Comparison of ENCODE assay signal across 39 cellular contexts in genomic region chr4:179114615-179115014, GRCh38.
"Had no signal": no experiment of that assay in that cellular context is flagged by ENCODE, and none has a peak within 500 bp of the region (broad histone marks: within the 10 kb centered on the region; RNA-seq: fewer than 3 reads in every experiment).

No MANE protein-coding gene starts in this region.

- H3K4me3 ChIP-seq: adrenal gland, ascending aorta, body of pancreas, breast epithelium, cardiac muscle cell had no signal

- H3K4me1 ChIP-seq: adrenal gland, ascending aorta, body of pancreas, breast epithelium had no signal

- H3K27me3 Mint-ChIP-seq: activated naive CD4-positive, alpha-beta T cell treated with anti-CD3 and anti-CD28 coated beads, Interleukin-2, amount 10 ng/mL, durations not matched to agents 7 days and 5 days; activated naive CD4-positive, alpha-beta T cell treated with anti-CD3 and anti-CD28 coated beads, Interleukin-2, amount 50 U/mL, for 24 hours; activated naive CD8-positive, alpha-beta T cell; activated naive CD8-positive, alpha-beta T cell treated with anti-CD3 and anti-CD28 coated beads for 36 hours; activated naive CD8-positive, alpha-beta T cell treated with anti-CD3 and anti-CD28 coated beads, Interleukin-2, amount 10 ng/mL, durations not matched to agents 7 days and 5 days; activated naive CD8-positive, alpha-beta T cell treated with anti-CD3 and anti-CD28 coated beads, Interleukin-2, amount 50 U/mL, for 24 hours; activated T-cell treated with anti-CD3 and anti-CD28 coated beads, Interleukin-2, amount 50 U/mL, for 24 hours; activated T-helper 17 cell treated with anti-CD3 and anti-CD28 coated beads, Interleukin-2, amount 50 U/mL, for 72 hours; central memory CD8-positive, alpha-beta T cell had no signal

- H3K36me3 Mint-ChIP-seq: activated naive CD4-positive, alpha-beta T cell treated with anti-CD3 and anti-CD28 coated beads, Interleukin-2, amount 10 ng/mL, durations not matched to agents 7 days and 5 days; activated naive CD4-positive, alpha-beta T cell treated with anti-CD3 and anti-CD28 coated beads, Interleukin-2, amount 50 U/mL, for 24 hours; activated naive CD4-positive, alpha-beta T cell treated with anti-CD3 and anti-CD28 coated beads, Interleukin-2, amount 50 U/mL, for 72 hours; activated naive CD8-positive, alpha-beta T cell; activated naive CD8-positive, alpha-beta T cell treated with anti-CD3 and anti-CD28 coated beads for 36 hours; activated naive CD8-positive, alpha-beta T cell treated with anti-CD3 and anti-CD28 coated beads, Interleukin-2, amount 10 ng/mL, durations not matched to agents 7 days and 5 days; brain had no signal

- H3K4me3 Mint-ChIP-seq: activated naive CD4-positive, alpha-beta T cell treated with anti-CD3 and anti-CD28 coated beads for 36 hours; activated naive CD4-positive, alpha-beta T cell treated with anti-CD3 and anti-CD28 coated beads, Interleukin-2, amount 10 ng/mL, durations not matched to agents 7 days and 5 days; activated naive CD4-positive, alpha-beta T cell treated with anti-CD3 and anti-CD28 coated beads, Interleukin-2, amount 50 U/mL, for 24 hours; activated naive CD8-positive, alpha-beta T cell; activated naive CD8-positive, alpha-beta T cell treated with anti-CD3 and anti-CD28 coated beads for 36 hours; activated naive CD8-positive, alpha-beta T cell treated with anti-CD3 and anti-CD28 coated beads, Interleukin-2, amount 10 ng/mL, durations not matched to agents 7 days and 5 days; activated naive CD8-positive, alpha-beta T cell treated with anti-CD3 and anti-CD28 coated beads, Interleukin-2, amount 50 U/mL, for 24 hours; activated T-cell treated with anti-CD3 and anti-CD28 coated beads, Interleukin-2, amount 50 U/mL, for 24 hours; activated T-cell treated with anti-CD3 and anti-CD28 coated beads, Interleukin-2, amount 50 U/mL, for 4 hours; activated T-cell treated with anti-CD3 and anti-CD28 coated beads, Interleukin-2, amount 50 U/mL, for 72 hours; activated T-helper 1 cell treated with anti-CD3 and anti-CD28 coated beads, Interleukin-12 subunit alpha, Interleukin-12 subunit beta, Interleukin-2, Interleukin-4 antibody, amounts not matched to agents 30 ng/mL and 10 ng/mL and 1 ng/mL, durations not matched to agents 14 hours and 24 hours and 36 hours; activated T-helper 17 cell treated with anti-CD3 and anti-CD28 coated beads, Interleukin-2, amount 50 U/mL, for 72 hours; brain; central memory CD8-positive, alpha-beta T cell had no signal

- H3K27ac ChIP-seq: adrenal gland, ascending aorta, body of pancreas, brain microvascular endothelial cell, breast epithelium, cardiac muscle cell had no signal

- FAIRE-seq: astrocyte, bronchial epithelial cell had no signal

- H3K9me3 ChIP-seq: adrenal gland, ascending aorta, body of pancreas, breast epithelium had no signal

- DNase-seq: activated effector memory CD4-positive, alpha-beta T cell treated with anti-CD3 and anti-CD28 coated beads, Interleukin-2, amount 50 U/mL, for 16 hours; activated effector memory CD4-positive, alpha-beta T cell treated with Interleukin-2 at 50 U/mL for 16 hours; activated gamma-delta T cell; activated gamma-delta T cell treated with Interleukin-2 at 50 U/mL for 16 hours; activated naive CD4-positive, alpha-beta T cell; activated naive CD4-positive, alpha-beta T cell treated with anti-CD3 and anti-CD28 coated beads for 36 hours; activated naive CD4-positive, alpha-beta T cell treated with anti-CD3 and anti-CD28 coated beads, Interleukin-2, amount 10 ng/mL, durations not matched to agents 7 days and 5 days; activated naive CD4-positive, alpha-beta T cell treated with anti-CD3 and anti-CD28 coated beads, Interleukin-2, amount 50 U/mL, for 16 hours; activated naive CD4-positive, alpha-beta T cell treated with Interleukin-2 at 50 U/mL for 16 hours; activated naive CD8-positive, alpha-beta T cell treated with anti-CD3 and anti-CD28 coated beads for 36 hours; activated naive CD8-positive, alpha-beta T cell treated with anti-CD3 and anti-CD28 coated beads, Interleukin-2, amount 10 ng/mL, durations not matched to agents 7 days and 5 days; activated naive CD8-positive, alpha-beta T cell treated with anti-CD3 and anti-CD28 coated beads, Interleukin-2, amount 50 U/mL, for 24 hours; activated T-cell treated with anti-CD3 and anti-CD28 coated beads, Interleukin-2, amount 50 U/mL, for 24 hours; activated T-cell treated with anti-CD3 and anti-CD28 coated beads, Interleukin-2, amount 50 U/mL, for 4 hours; activated T-cell treated with anti-CD3 and anti-CD28 coated beads, Interleukin-2, amount 50 U/mL, for 48 hours; activated T-cell treated with anti-CD3 and anti-CD28 coated beads, Interleukin-2, amount 50 U/mL, for 72 hours; adrenal gland; amniotic stem cell; amygdala; anterior cingulate cortex; aorta; body of pancreas; brain microvascular endothelial cell; caudate nucleus; central memory CD4-positive, alpha-beta T cell; cerebellar nuclear complex had no signal

- H3K9me3 Mint-ChIP-seq: activated naive CD4-positive, alpha-beta T cell treated with anti-CD3 and anti-CD28 coated beads, Interleukin-2, amount 50 U/mL, for 24 hours; brain had no signal

- H3K36me3 ChIP-seq: adrenal gland, ascending aorta, brain microvascular endothelial cell, breast epithelium, cardiac muscle cell had no signal

- H3K4me1 Mint-ChIP-seq: activated naive CD4-positive, alpha-beta T cell treated with anti-CD3 and anti-CD28 coated beads, Interleukin-2, amount 10 ng/mL, durations not matched to agents 7 days and 5 days; activated naive CD4-positive, alpha-beta T cell treated with anti-CD3 and anti-CD28 coated beads, Interleukin-2, amount 50 U/mL, for 24 hours; activated naive CD8-positive, alpha-beta T cell treated with anti-CD3 and anti-CD28 coated beads for 36 hours; activated naive CD8-positive, alpha-beta T cell treated with anti-CD3 and anti-CD28 coated beads, Interleukin-2, amount 10 ng/mL, durations not matched to agents 7 days and 5 days; activated naive CD8-positive, alpha-beta T cell treated with anti-CD3 and anti-CD28 coated beads, Interleukin-2, amount 50 U/mL, for 24 hours; activated T-helper 17 cell treated with anti-CD3 and anti-CD28 coated beads, Interleukin-2, amount 50 U/mL, for 72 hours; brain; central memory CD8-positive, alpha-beta T cell had no signal

- H3K27ac Mint-ChIP-seq: activated naive CD4-positive, alpha-beta T cell treated with anti-CD3 and anti-CD28 coated beads for 36 hours; activated naive CD4-positive, alpha-beta T cell treated with anti-CD3 and anti-CD28 coated beads, Interleukin-2, amount 10 ng/mL, durations not matched to agents 7 days and 5 days; activated naive CD4-positive, alpha-beta T cell treated with anti-CD3 and anti-CD28 coated beads, Interleukin-2, amount 50 U/mL, for 24 hours; activated naive CD4-positive, alpha-beta T cell treated with anti-CD3 and anti-CD28 coated beads, Interleukin-2, amount 50 U/mL, for 72 hours; activated naive CD8-positive, alpha-beta T cell; activated naive CD8-positive, alpha-beta T cell treated with anti-CD3 and anti-CD28 coated beads for 36 hours; activated naive CD8-positive, alpha-beta T cell treated with anti-CD3 and anti-CD28 coated beads, Interleukin-2, amount 10 ng/mL, durations not matched to agents 7 days and 5 days; activated naive CD8-positive, alpha-beta T cell treated with anti-CD3 and anti-CD28 coated beads, Interleukin-2, amount 50 U/mL, for 24 hours; activated T-cell treated with anti-CD3 and anti-CD28 coated beads, Interleukin-2, amount 50 U/mL, for 24 hours; activated T-cell treated with anti-CD3 and anti-CD28 coated beads, Interleukin-2, amount 50 U/mL, for 72 hours; activated T-helper 1 cell treated with anti-CD3 and anti-CD28 coated beads, Interleukin-12 subunit alpha, Interleukin-12 subunit beta, Interleukin-2, Interleukin-4 antibody, amounts not matched to agents 30 ng/mL and 10 ng/mL and 1 ng/mL, durations not matched to agents 14 hours and 24 hours and 36 hours; activated T-helper 17 cell treated with anti-CD3 and anti-CD28 coated beads, Interleukin-2, amount 50 U/mL, for 72 hours; activated T-helper 2 cell treated with anti-CD3 and anti-CD28 coated beads, Interferon-gamma antibody, Interleukin-2, Interleukin-4, amounts not matched to agents 10 μg/mL and 5 μg/mL and 100 μg/mL, durations not matched to agents 14 hours and 24 hours and 36 hours; brain had no signal

- H3K27me3 ChIP-seq: adrenal gland, ascending aorta, body of pancreas, brain microvascular endothelial cell, breast epithelium, cardiac muscle cell had no signal

- ATAC-seq: activated naive CD4-positive, alpha-beta T cell treated with anti-CD3 and anti-CD28 coated beads, Interleukin-2, amount 50 U/mL, for 72 hours; activated naive CD8-positive, alpha-beta T cell treated with anti-CD3 and anti-CD28 coated beads, Interleukin-2, amount 50 U/mL, for 24 hours; activated T-cell treated with anti-CD3 and anti-CD28 coated beads, Interleukin-2, amount 50 U/mL, for 4 hours; activated T-cell treated with anti-CD3 and anti-CD28 coated beads, Interleukin-2, amount 50 U/mL, for 72 hours; activated T-helper 17 cell treated with anti-CD3 and anti-CD28 coated beads, Interleukin-2, amount 50 U/mL, for 72 hours; body of pancreas had no signal
